In the genomic region with DNA sequence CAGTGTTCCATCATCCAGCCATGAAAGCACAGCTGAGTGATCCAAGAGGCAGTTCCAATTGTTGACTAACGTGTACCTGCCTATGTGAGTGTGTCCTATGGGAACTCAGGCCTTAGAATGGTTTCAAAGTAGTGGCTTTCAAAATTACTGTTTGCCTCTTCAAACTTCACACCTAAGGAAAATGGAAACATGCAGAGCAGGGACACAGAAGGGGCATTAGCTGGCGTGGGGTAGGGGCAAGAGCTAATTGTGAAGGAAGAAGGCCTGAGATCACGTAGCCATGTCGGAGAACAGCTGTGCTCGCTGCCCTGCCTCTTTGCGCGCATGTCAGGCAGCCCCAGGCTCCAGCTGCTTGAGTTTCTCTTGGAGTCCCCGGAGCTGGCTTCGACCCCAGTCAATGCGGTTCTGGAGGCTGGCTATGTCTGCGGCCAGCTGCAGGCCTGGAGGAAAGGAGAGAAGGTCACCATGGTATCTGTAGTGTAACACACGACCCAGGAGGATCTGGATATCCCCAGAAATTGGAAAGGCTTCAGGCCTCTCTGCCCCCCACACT, we compare ENCODE assay signal across 1 cellular context.
TF ChIP-seq lines count a peak whose summit lies in the region.

No MANE protein-coding gene starts in this region.

TF ChIP-seq in IMR-90, 13 proteins besides CTCF, POLR2A, EP300 and RAD21:
- TF ChIP-seq SMC3 (IDR thresholded peaks at IDR 0.05; ENCODE audit: low read depth, low read length) = no peak
- no peak for TF ChIP-seq FOS (IDR thresholded peaks at IDR 0.05; ENCODE audit: low read depth, low read length)
- TF ChIP-seq, protein P1, sequence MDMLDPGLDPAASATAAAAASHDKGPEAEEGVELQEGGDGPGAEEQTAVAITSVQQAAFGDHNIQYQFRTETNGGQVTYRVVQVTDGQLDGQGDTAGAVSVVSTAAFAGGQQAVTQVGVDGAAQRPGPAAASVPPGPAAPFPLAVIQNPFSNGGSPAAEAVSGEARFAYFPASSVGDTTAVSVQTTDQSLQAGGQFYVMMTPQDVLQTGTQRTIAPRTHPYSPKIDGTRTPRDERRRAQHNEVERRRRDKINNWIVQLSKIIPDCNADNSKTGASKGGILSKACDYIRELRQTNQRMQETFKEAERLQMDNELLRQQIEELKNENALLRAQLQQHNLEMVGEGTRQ (IDR thresholded peaks at IDR 0.05; ENCODE audit: low read depth, low read length) = no peak
- no peak for TF ChIP-seq BHLHE40 (IDR thresholded peaks at IDR 0.05; ENCODE audit: low read depth, low read length)
TF ChIP-seq in IMR-90: peak in this region for 0.
